ENCODE assay signal across 10 cellular contexts in genomic region chr7:115009736-115010435, GRCh38.
DNase-seq lines count a peak whose midpoint lies in the region; ATAC-seq, FAIRE-seq and TF ChIP-seq lines count a peak whose summit lies in the region.
"Had no signal": no experiment of that assay in that cellular context is flagged by ENCODE, and none has a peak within 500 bp of the region (broad histone marks: within the 10 kb centered on the region; RNA-seq: fewer than 3 reads in every experiment).

No MANE protein-coding gene starts in this region.

- H3K9me3 Mint-ChIP-seq in activated T-helper 1 cell treated with anti-CD3 and anti-CD28 coated beads, Interleukin-12 subunit alpha, Interleukin-12 subunit beta, Interleukin-2, Interleukin-4 antibody, amounts not matched to agents 30 ng/mL and 10 ng/mL and 1 ng/mL, durations not matched to agents 14 hours and 24 hours and 36 hours: no peaks in the 10 kb centered on the region
- H3K9me3 Mint-ChIP-seq in stimulated activated memory B cell treated with anti-CD40 and anti-IgM and Interleukin-4, amounts not matched to agents 10 μg/mL and 1 μg/mL and 100 μg/mL, for 72 hours: no peaks in the 10 kb centered on the region

- intact Hi-C loops in activated T-helper 1 cell treated with anti-CD3 and anti-CD28 coated beads, Interleukin-12 subunit alpha, Interleukin-12 subunit beta, Interleukin-2, Interleukin-4 antibody, amounts not matched to agents 30 ng/mL and 10 ng/mL and 1 ng/mL, durations not matched to agents 14 hours and 24 hours and 36 hours (cut with micrococcal nuclease): loop anchor here (1.0 to 5.0 kb wide), 3 partner anchors 8 to 143 kb away; no protein-coding TSS in a partner anchor
- intact Hi-C loops in right cardiac atrium (cut with DNase I): no loop called here

- H3K4me1 Mint-ChIP-seq in activated T-helper 1 cell treated with anti-CD3 and anti-CD28 coated beads, Interleukin-12 subunit alpha, Interleukin-12 subunit beta, Interleukin-2, Interleukin-4 antibody, amounts not matched to agents 30 ng/mL and 10 ng/mL and 1 ng/mL, durations not matched to agents 14 hours and 24 hours and 36 hours (ENCODE audit: low read depth): peaks cover 90% of the 10 kb centered on the region
- H3K4me1 Mint-ChIP-seq in stimulated activated memory B cell treated with anti-CD40 and anti-IgM and Interleukin-4, amounts not matched to agents 10 μg/mL and 1 μg/mL and 100 μg/mL, for 72 hours: peaks cover 45% of the 10 kb centered on the region

- WGBS in right cardiac atrium: 67% methylated on average over 1 of the region's 1 CpG

- peak; percentile 23 for FAIRE-seq in GM12891 (lab: Jason Lieb, UNC)
- FAIRE-seq: H1 had no signal

- no peak for TF ChIP-seq POLR2A in GM12891 (IDR thresholded peaks at IDR 0.05; ENCODE audit: low read depth, low read length)

- no peak overlapping the region for H3K4me3 ChIP-seq in right cardiac atrium (ENCODE audit: low read length)

- H3K27ac ChIP-seq in right cardiac atrium (ENCODE audit: low read length): no peak overlapping the region

- DNase-seq in GM12891 (ENCODE audit: insufficient read length, low spot score): no peak
- no peak for DNase-seq in activated T-helper 1 cell treated with anti-CD3 and anti-CD28 coated beads, Interleukin-12 subunit alpha, Interleukin-12 subunit beta, Interleukin-2, Interleukin-4 antibody, amounts not matched to agents 30 ng/mL and 10 ng/mL and 1 ng/mL, durations not matched to agents 14 hours and 24 hours and 36 hours (ENCODE audit: low spot score)
- DNase-seq in right cardiac atrium: peak in 2 of 3 donors; percentile 41 to 71
- DNase-seq in NCI-H524 (lab: John Stamatoyannopoulos, UW): no peak
- DNase-seq in middle frontal gyrus (ENCODE audit: extremely low spot score, low spot score): no peak
- DNase-seq: NCI-H82 had no signal

- peak overlapping the region; percentile 77 for H3K4me3 Mint-ChIP-seq in activated T-helper 1 cell treated with anti-CD3 and anti-CD28 coated beads, Interleukin-12 subunit alpha, Interleukin-12 subunit beta, Interleukin-2, Interleukin-4 antibody, amounts not matched to agents 30 ng/mL and 10 ng/mL and 1 ng/mL, durations not matched to agents 14 hours and 24 hours and 36 hours
- H3K4me3 Mint-ChIP-seq in stimulated activated memory B cell treated with anti-CD40 and anti-IgM and Interleukin-4, amounts not matched to agents 10 μg/mL and 1 μg/mL and 100 μg/mL, for 72 hours: no peak overlapping the region

- no peaks in the 10 kb centered on the region for H3K27me3 ChIP-seq in right cardiac atrium (ENCODE audit: control insufficient read depth, insufficient read depth)

- no peaks in the 10 kb centered on the region for H3K9me3 ChIP-seq in right cardiac atrium (ENCODE audit: control insufficient read depth, low read length)

- ATAC-seq in right cardiac atrium: peak; percentile 43 to 81
- ATAC-seq in stimulated activated memory B cell treated with anti-CD40 and anti-IgM and Interleukin-4, amounts not matched to agents 10 μg/mL and 1 μg/mL and 100 μg/mL, for 72 hours: no peak
- ATAC-seq in GM19463 (IDR thresholded peaks at IDR 0.05; ENCODE audit: unreplicated experiment): no peak
- no peak for ATAC-seq in HG02571 (IDR thresholded peaks at IDR 0.05; ENCODE audit: unreplicated experiment)

- H3K4me1 ChIP-seq in right cardiac atrium (ENCODE audit: control insufficient read depth, insufficient read depth, low read length): peaks cover 1% of the 10 kb centered on the region

- H3K27ac Mint-ChIP-seq in activated T-helper 1 cell treated with anti-CD3 and anti-CD28 coated beads, Interleukin-12 subunit alpha, Interleukin-12 subunit beta, Interleukin-2, Interleukin-4 antibody, amounts not matched to agents 30 ng/mL and 10 ng/mL and 1 ng/mL, durations not matched to agents 14 hours and 24 hours and 36 hours: peak overlapping the region; percentile 76
- peak overlapping the region; percentile 68 for H3K27ac Mint-ChIP-seq in stimulated activated memory B cell treated with anti-CD40 and anti-IgM and Interleukin-4, amounts not matched to agents 10 μg/mL and 1 μg/mL and 100 μg/mL, for 72 hours

- H3K36me3 Mint-ChIP-seq in activated T-helper 1 cell treated with anti-CD3 and anti-CD28 coated beads, Interleukin-12 subunit alpha, Interleukin-12 subunit beta, Interleukin-2, Interleukin-4 antibody, amounts not matched to agents 30 ng/mL and 10 ng/mL and 1 ng/mL, durations not matched to agents 14 hours and 24 hours and 36 hours (ENCODE audit: low read depth): peaks cover 39% of the 10 kb centered on the region
- H3K36me3 Mint-ChIP-seq in stimulated activated memory B cell treated with anti-CD40 and anti-IgM and Interleukin-4, amounts not matched to agents 10 μg/mL and 1 μg/mL and 100 μg/mL, for 72 hours: peaks cover 45% of the 10 kb centered on the region

- H3K27me3 Mint-ChIP-seq in activated T-helper 1 cell treated with anti-CD3 and anti-CD28 coated beads, Interleukin-12 subunit alpha, Interleukin-12 subunit beta, Interleukin-2, Interleukin-4 antibody, amounts not matched to agents 30 ng/mL and 10 ng/mL and 1 ng/mL, durations not matched to agents 14 hours and 24 hours and 36 hours (ENCODE audit: insufficient read depth): no peaks in the 10 kb centered on the region
- no peaks in the 10 kb centered on the region for H3K27me3 Mint-ChIP-seq in stimulated activated memory B cell treated with anti-CD40 and anti-IgM and Interleukin-4, amounts not matched to agents 10 μg/mL and 1 μg/mL and 100 μg/mL, for 72 hours

TF ChIP-seq in GM12891, 5 proteins besides CTCF, POLR2A, EP300 and RAD21:
- TF ChIP-seq POLR2AphosphoS5 (IDR thresholded peaks at IDR 0.05; ENCODE audit: low read depth, low read length): no peak
- TF ChIP-seq POU2F2 (IDR thresholded peaks at IDR 0.05; ENCODE audit: low read depth, low read length): no peak
- TF ChIP-seq TAF1 (IDR thresholded peaks at IDR 0.05; ENCODE audit: low read depth, low read length): no peak
- TF ChIP-seq PAX5 (IDR thresholded peaks at IDR 0.05; ENCODE audit: insufficient read depth, low read length, severe bottlenecking): no peak
- TF ChIP-seq SPI1 (IDR thresholded peaks at IDR 0.05; ENCODE audit: low read depth, low read length): no peak

Comparison
In these comparisons a context has a peak if more than half of its experiments do, and no peak if none do; other contexts are left out.
1. DNase-seq: peak in right cardiac atrium (2 of 3); none in GM12891 (single experiment), activated T-helper 1 cell treated with anti-CD3 and anti-CD28 coated beads, Interleukin-12 subunit alpha, Interleukin-12 subunit beta, Interleukin-2, Interleukin-4 antibody, amounts not matched to agents 30 ng/mL and 10 ng/mL and 1 ng/mL, durations not matched to agents 14 hours and 24 hours and 36 hours (single experiment), NCI-H524 (0 of 2) and middle frontal gyrus (single experiment).
2. ATAC-seq: peak in right cardiac atrium (2 of 2); none in stimulated activated memory B cell treated with anti-CD40 and anti-IgM and Interleukin-4, amounts not matched to agents 10 μg/mL and 1 μg/mL and 100 μg/mL, for 72 hours (single experiment), GM19463 (single experiment) and HG02571 (single experiment).